Comparison of ENCODE assay signal across 8 cellular contexts in genomic region chr7:36388423-36388822, GRCh38. TPM values are rescaled to one million over a fixed set of nuclear protein-coding genes. Genes with fewer than 3 reads are reported as not detected.
DNase-seq lines count a peak whose midpoint lies in the region; ATAC-seq and TF ChIP-seq lines count a peak whose summit lies in the region.

No MANE protein-coding gene starts in this region.

- no peaks in the 10 kb centered on the region for H3K36me3 Mint-ChIP-seq in stimulated activated naive CD8-positive, alpha-beta T cell treated with anti-CD3 and anti-CD28 coated beads, Interleukin-15, Interleukin-2, amounts not matched to agents 100 ng/mL and 50 ng/mL, for 24 hours (ENCODE audit: low read depth)
- peaks cover 5% of the 10 kb centered on the region for H3K36me3 Mint-ChIP-seq in neural progenitor cell

- H3K9ac ChIP-seq in neural progenitor cell, result no peak overlapping the region

- H3K4me3 Mint-ChIP-seq in stimulated activated naive CD8-positive, alpha-beta T cell treated with anti-CD3 and anti-CD28 coated beads, Interleukin-15, Interleukin-2, amounts not matched to agents 100 ng/mL and 50 ng/mL, for 24 hours, result peak overlapping the region; percentile 43
- no peak overlapping the region for H3K4me3 Mint-ChIP-seq in stimulated activated naive CD8-positive, alpha-beta T cell treated with anti-CD3 and anti-CD28 coated beads, Interleukin-15, amount 100 ng/mL, for 72 hours
- peak overlapping the region; percentile 85 for H3K4me3 Mint-ChIP-seq in neural progenitor cell

- no peak for TF ChIP-seq CTCF in neural progenitor cell (IDR thresholded peaks at IDR 0.05)

- H3K36me3 ChIP-seq in neural progenitor cell, result no peaks in the 10 kb centered on the region

- no peaks in the 10 kb centered on the region for H3K9me3 ChIP-seq in neural progenitor cell (ENCODE audit: low read depth)

- H3K27ac Mint-ChIP-seq in stimulated activated naive CD8-positive, alpha-beta T cell treated with anti-CD3 and anti-CD28 coated beads, Interleukin-15, Interleukin-2, amounts not matched to agents 100 ng/mL and 50 ng/mL, for 24 hours, result no peak overlapping the region
- no peak overlapping the region for H3K27ac Mint-ChIP-seq in stimulated activated naive CD8-positive, alpha-beta T cell treated with anti-CD3 and anti-CD28 coated beads, Interleukin-15, amount 100 ng/mL, for 72 hours
- H3K27ac Mint-ChIP-seq in neural progenitor cell, result no peak overlapping the region

- H3K4me1 Mint-ChIP-seq in stimulated activated naive CD8-positive, alpha-beta T cell treated with anti-CD3 and anti-CD28 coated beads, Interleukin-15, Interleukin-2, amounts not matched to agents 100 ng/mL and 50 ng/mL, for 24 hours (ENCODE audit: low read depth), result peaks cover 21% of the 10 kb centered on the region
- H3K4me1 Mint-ChIP-seq in stimulated activated naive CD8-positive, alpha-beta T cell treated with anti-CD3 and anti-CD28 coated beads, Interleukin-15, amount 100 ng/mL, for 72 hours, result peaks cover 20% of the 10 kb centered on the region
- peaks cover 28% of the 10 kb centered on the region for H3K4me1 Mint-ChIP-seq in neural progenitor cell

- peaks cover 34% of the 10 kb centered on the region for H3F3A ChIP-seq in neural progenitor cell (ENCODE audit: low read depth)

- H3K4me2 ChIP-seq in neural progenitor cell, result no peak overlapping the region

- H4K20me1 ChIP-seq in neural progenitor cell (ENCODE audit: low read depth), result peaks cover 15% of the 10 kb centered on the region

- no peak for DNase-seq in stimulated activated naive CD8-positive, alpha-beta T cell treated with anti-CD3 and anti-CD28 coated beads, Interleukin-15, amount 100 ng/mL, for 72 hours
- DNase-seq in cerebellar cortex (ENCODE audit: low spot score) (peak; percentile 20), neural progenitor cell (ENCODE audit: low spot score) (no peak), inferior parietal cortex (ENCODE audit: extremely low spot score) (no peak)

- no peaks in the 10 kb centered on the region for H3K9me3 Mint-ChIP-seq in stimulated activated naive CD8-positive, alpha-beta T cell treated with anti-CD3 and anti-CD28 coated beads, Interleukin-15, Interleukin-2, amounts not matched to agents 100 ng/mL and 50 ng/mL, for 24 hours
- H3K9me3 Mint-ChIP-seq in stimulated activated naive CD8-positive, alpha-beta T cell treated with anti-CD3 and anti-CD28 coated beads, Interleukin-15, amount 100 ng/mL, for 72 hours, result no peaks in the 10 kb centered on the region
- no peaks in the 10 kb centered on the region for H3K9me3 Mint-ChIP-seq in neural progenitor cell

- no peak for ATAC-seq in stimulated activated naive CD8-positive, alpha-beta T cell treated with anti-CD3 and anti-CD28 coated beads, Interleukin-15, amount 100 ng/mL, for 72 hours
- ATAC-seq in HG03457 (IDR thresholded peaks at IDR 0.05; ENCODE audit: unreplicated experiment) (no peak), HG03196 (IDR thresholded peaks at IDR 0.05; ENCODE audit: unreplicated experiment) (no peak), GM18498 (IDR thresholded peaks at IDR 0.05; ENCODE audit: unreplicated experiment) (no peak)

- H2AFZ ChIP-seq in neural progenitor cell (replicated peaks), result no peak overlapping the region

- peaks cover 24% of the 10 kb centered on the region for H3K4me1 ChIP-seq in neural progenitor cell

- peaks cover 34% of the 10 kb centered on the region for H3K79me2 ChIP-seq in neural progenitor cell (ENCODE audit: low read depth)

- no peaks in the 10 kb centered on the region for H3K27me3 ChIP-seq in neural progenitor cell

- peaks cover 5% of the 10 kb centered on the region for H3K27me3 Mint-ChIP-seq in stimulated activated naive CD8-positive, alpha-beta T cell treated with anti-CD3 and anti-CD28 coated beads, Interleukin-15, Interleukin-2, amounts not matched to agents 100 ng/mL and 50 ng/mL, for 24 hours
- H3K27me3 Mint-ChIP-seq in stimulated activated naive CD8-positive, alpha-beta T cell treated with anti-CD3 and anti-CD28 coated beads, Interleukin-15, amount 100 ng/mL, for 72 hours, result peaks cover 19% of the 10 kb centered on the region
- no peaks in the 10 kb centered on the region for H3K27me3 Mint-ChIP-seq in neural progenitor cell (ENCODE audit: insufficient read depth, low read depth)

- H3K27ac ChIP-seq in neural progenitor cell, result no peak overlapping the region

- H3K4me3 ChIP-seq in neural progenitor cell, result no peak overlapping the region

RNA-seq across cellular contexts. Expression of gene ANLN, which starts 1.2 kb away (rescaled TPM):
- 117 and 176 TPM in 2 replicates for total RNA-seq in neural progenitor cell (ENCODE audit: low replicate concordance)

Comparison
In these comparisons a context has a peak if more than half of its experiments do, and no peak if none do; other contexts are left out.
1. H3K4me3 Mint-ChIP-seq: peak in stimulated activated naive CD8-positive, alpha-beta T cell treated with anti-CD3 and anti-CD28 coated beads, Interleukin-15, Interleukin-2, amounts not matched to agents 100 ng/mL and 50 ng/mL, for 24 hours (single experiment) and neural progenitor cell (single experiment); none in stimulated activated naive CD8-positive, alpha-beta T cell treated with anti-CD3 and anti-CD28 coated beads, Interleukin-15, amount 100 ng/mL, for 72 hours (0 of 2).